In genomic region chr20:1330075-1330830, GRCh38 we compare ENCODE assay signal across 8 cellular contexts. TPM values are rescaled to one million over a fixed set of nuclear protein-coding genes. Genes with fewer than 3 reads are reported as not detected.
DNase-seq lines count a peak whose midpoint lies in the region; ATAC-seq and TF ChIP-seq lines count a peak whose summit lies in the region.

No MANE protein-coding gene starts in this region.

- no peak for TF ChIP-seq POLR2A in GM18505 (IDR thresholded peaks at IDR 0.05; ENCODE audit: borderline replicate concordance, extremely low read depth, insufficient read depth, insufficient read length)

- H3K9me3 Mint-ChIP-seq in activated B cell treated with CpG ODN at 0.5 μM for 24 hours, result no peaks in the 10 kb centered on the region
- H3K9me3 Mint-ChIP-seq in osteocyte (ENCODE audit: unreplicated experiment), result no peaks in the 10 kb centered on the region
- no peaks in the 10 kb centered on the region for H3K9me3 Mint-ChIP-seq in natural killer cell treated with Interleukin-12 subunit alpha and Interleukin-12 subunit beta and Interleukin-15 and Interleukin-18, amount 100 ng/mL, for 72 hours

- TF ChIP-seq CTCF in activated B cell treated with CpG ODN at 0.5 μM for 24 hours (IDR thresholded peaks at IDR 0.05), result no peak
- TF ChIP-seq CTCF in epithelial cell of esophagus (IDR thresholded peaks at IDR 0.05; ENCODE audit: insufficient read depth, low read depth, low read length, missing control alignments), result no peak
- no peak for TF ChIP-seq CTCF in osteocyte (IDR thresholded peaks at IDR 0.05)

- no peak overlapping the region for H3K4me3 ChIP-seq in epithelial cell of esophagus (ENCODE audit: low read length)

- ATAC-seq in GM18505 (IDR thresholded peaks at IDR 0.05; ENCODE audit: unreplicated experiment) (peak; percentile 42), activated B cell treated with CpG ODN at 0.5 μM for 24 hours (ENCODE audit: low read depth) (peak; percentile 59), HG03039 (IDR thresholded peaks at IDR 0.05; ENCODE audit: unreplicated experiment) (no peak), HG02763 (IDR thresholded peaks at IDR 0.05; ENCODE audit: unreplicated experiment) (no peak)
- no peak for ATAC-seq in natural killer cell treated with Interleukin-12 subunit alpha and Interleukin-12 subunit beta and Interleukin-15 and Interleukin-18, amount 100 ng/mL, for 72 hours

- POLR2A ChIA-PET in activated B cell treated with CpG ODN at 0.5 μM for 24 hours (lab: Charles Lee), result interaction anchor here (0.5 to 1.1 kb wide), 5 partner anchors 56 to 1279 kb away, joined by 3 to 4 read pairs (median 3); partner anchors contain the start of gene FKBP1A

- H3K27ac Mint-ChIP-seq in activated B cell treated with CpG ODN at 0.5 μM for 24 hours (peak overlapping the region; percentile 88), osteocyte (ENCODE audit: unreplicated experiment) (no peak overlapping the region)
- H3K27ac Mint-ChIP-seq in natural killer cell treated with Interleukin-12 subunit alpha and Interleukin-12 subunit beta and Interleukin-15 and Interleukin-18, amount 100 ng/mL, for 72 hours, result peak overlapping the region in 1 of 2 donors; percentile 42

- DNase-seq in activated B cell treated with CpG ODN at 0.5 μM for 24 hours (peak; percentile 23), epithelial cell of esophagus (ENCODE audit: low read depth) (peak; percentile 84), osteocyte (ENCODE audit: extremely low spot score, unreplicated experiment) (peak; percentile 64), NCI-H1092 treated with DMSO at 0.1 percent for 48 hours (lab: John Stamatoyannopoulos, UW) (no peak)
- no peak for DNase-seq in natural killer cell treated with Interleukin-12 subunit alpha and Interleukin-12 subunit beta and Interleukin-15 and Interleukin-18, amount 100 ng/mL, for 72 hours (ENCODE audit: low spot score)

- H3K27me3 Mint-ChIP-seq in activated B cell treated with CpG ODN at 0.5 μM for 24 hours, result no peaks in the 10 kb centered on the region
- H3K27me3 Mint-ChIP-seq in osteocyte (ENCODE audit: unreplicated experiment), result no peaks in the 10 kb centered on the region
- H3K27me3 Mint-ChIP-seq in natural killer cell treated with Interleukin-12 subunit alpha and Interleukin-12 subunit beta and Interleukin-15 and Interleukin-18, amount 100 ng/mL, for 72 hours, result no peaks in the 10 kb centered on the region

- CTCF ChIA-PET in activated B cell treated with CpG ODN at 0.5 μM for 24 hours (lab: Charles Lee), result interaction anchor here (1.9 kb wide), 1 partner anchor 173 kb away, joined by 4 read pairs; no protein-coding TSS in a partner anchor

- H3K36me3 Mint-ChIP-seq in activated B cell treated with CpG ODN at 0.5 μM for 24 hours (ENCODE audit: low read depth) (peaks cover 42% of the 10 kb centered on the region), osteocyte (ENCODE audit: unreplicated experiment) (peaks cover 5% of the 10 kb centered on the region)
- no peaks in the 10 kb centered on the region for H3K36me3 Mint-ChIP-seq in natural killer cell treated with Interleukin-12 subunit alpha and Interleukin-12 subunit beta and Interleukin-15 and Interleukin-18, amount 100 ng/mL, for 72 hours

- H3K4me1 Mint-ChIP-seq in activated B cell treated with CpG ODN at 0.5 μM for 24 hours (peaks cover 52% of the 10 kb centered on the region), osteocyte (ENCODE audit: unreplicated experiment) (peaks cover 8% of the 10 kb centered on the region)
- peaks cover 0 to 28% of the 10 kb centered on the region in 2 donors for H3K4me1 Mint-ChIP-seq in natural killer cell treated with Interleukin-12 subunit alpha and Interleukin-12 subunit beta and Interleukin-15 and Interleukin-18, amount 100 ng/mL, for 72 hours (ENCODE audit: low read depth in 2 of 2)

- H3K4me3 Mint-ChIP-seq in activated B cell treated with CpG ODN at 0.5 μM for 24 hours (no peak overlapping the region), osteocyte (ENCODE audit: unreplicated experiment) (no peak overlapping the region)
- H3K4me3 Mint-ChIP-seq in natural killer cell treated with Interleukin-12 subunit alpha and Interleukin-12 subunit beta and Interleukin-15 and Interleukin-18, amount 100 ng/mL, for 72 hours, result no peak overlapping the region

- intact Hi-C loops in activated B cell treated with CpG ODN at 0.5 μM for 24 hours (cut with micrococcal nuclease), result no loop called here

RNA-seq across cellular contexts. Expression of gene SDCBP2, which starts 1.3 kb away (rescaled TPM):
- total RNA-seq in activated B cell treated with CpG ODN at 0.5 μM for 24 hours (0.51 and 1.2 TPM in 2 replicates), osteocyte (0.97 and 1.6 TPM in 2 replicates)
- total RNA-seq in natural killer cell treated with Interleukin-12 subunit alpha and Interleukin-12 subunit beta and Interleukin-15 and Interleukin-18, amount 100 ng/mL, for 72 hours, result 1 to 10 TPM in 1 of 2 donors, under 1 TPM in 1; 0.89 to 1.5 TPM

Comparison
In these comparisons a context has a peak if more than half of its experiments do, and no peak if none do; other contexts are left out.
1. ATAC-seq: peak in GM18505 (single experiment) and activated B cell treated with CpG ODN at 0.5 μM for 24 hours (single experiment); none in HG03039 (single experiment), HG02763 (single experiment) and natural killer cell treated with Interleukin-12 subunit alpha and Interleukin-12 subunit beta and Interleukin-15 and Interleukin-18, amount 100 ng/mL, for 72 hours (0 of 2).
2. DNase-seq: peak in activated B cell treated with CpG ODN at 0.5 μM for 24 hours (single experiment), epithelial cell of esophagus (single experiment) and osteocyte (single experiment); none in NCI-H1092 treated with DMSO at 0.1 percent for 48 hours (single experiment) and natural killer cell treated with Interleukin-12 subunit alpha and Interleukin-12 subunit beta and Interleukin-15 and Interleukin-18, amount 100 ng/mL, for 72 hours (single experiment).